ENCODE assay signal across 1 cellular context in genomic region chr12:55019784-55020183, GRCh38.
TF ChIP-seq lines count a peak whose summit lies in the region.

TSS of gene NEUROD4 (plus strand) at chr12:55019974. CDS start at chr12:55026440, 6,466 bp downstream.

TF ChIP-seq in WTC11, 78 proteins besides CTCF, POLR2A, EP300 and RAD21 (continued from another document):
- TF ChIP-seq NR2C2 (CRISPR knock-in tag; IDR thresholded peaks at IDR 0.05), result peak; percentile 73
- no peak for TF ChIP-seq EMX1 (CRISPR knock-in tag; IDR thresholded peaks at IDR 0.05)
- TF ChIP-seq, protein P1, sequence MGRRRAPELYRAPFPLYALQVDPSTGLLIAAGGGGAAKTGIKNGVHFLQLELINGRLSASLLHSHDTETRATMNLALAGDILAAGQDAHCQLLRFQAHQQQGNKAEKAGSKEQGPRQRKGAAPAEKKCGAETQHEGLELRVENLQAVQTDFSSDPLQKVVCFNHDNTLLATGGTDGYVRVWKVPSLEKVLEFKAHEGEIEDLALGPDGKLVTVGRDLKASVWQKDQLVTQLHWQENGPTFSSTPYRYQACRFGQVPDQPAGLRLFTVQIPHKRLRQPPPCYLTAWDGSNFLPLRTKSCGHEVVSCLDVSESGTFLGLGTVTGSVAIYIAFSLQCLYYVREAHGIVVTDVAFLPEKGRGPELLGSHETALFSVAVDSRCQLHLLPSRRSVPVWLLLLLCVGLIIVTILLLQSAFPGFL (CRISPR knock-in tag; IDR thresholded peaks at IDR 0.05; ENCODE audit: borderline replicate concordance), result no peak; the same call in 1 of the 2 replicates
- TF ChIP-seq RELA (CRISPR knock-in tag; IDR thresholded peaks at IDR 0.05; ENCODE audit: borderline replicate concordance), result 0 out of 2 replicates have a peak, but pooled peaks have one; percentile 47
- 0 out of 2 replicates have a peak, but pooled peaks have one; percentile 47 for TF ChIP-seq ATF1 (CRISPR knock-in tag; IDR thresholded peaks at IDR 0.05)
- peak; percentile 50; the same call in 1 of the 2 replicates for TF ChIP-seq NFYB (CRISPR knock-in tag; conservative IDR thresholded peaks at IDR 0.05; ENCODE audit: low read depth)
- no peak for TF ChIP-seq OVOL2 (CRISPR knock-in tag; IDR thresholded peaks at IDR 0.05; ENCODE audit: borderline replicate concordance)
